8 cellular contexts compared by ENCODE assay signal in genomic region chr1:153671623-153672353, GRCh38. TPM values are rescaled to one million over a fixed set of nuclear protein-coding genes. Genes with fewer than 3 reads are reported as not detected.
DNase-seq lines count a peak whose midpoint lies in the region; ATAC-seq and TF ChIP-seq lines count a peak whose summit lies in the region.
"Not testable (repeated sequence)": the region's sequence is repeated elsewhere in the genome, so short reads cannot be mapped to it uniquely, and the experiment has no call there.

No MANE protein-coding gene starts in this region.

- H3K4me1 Mint-ChIP-seq in T-cell, result peaks cover 12 to 30% (median 27%) of the 10 kb centered on the region in 3 donors
- peaks cover 28% of the 10 kb centered on the region for H3K4me1 Mint-ChIP-seq in activated naive CD4-positive, alpha-beta T cell treated with anti-CD3 and anti-CD28 coated beads, Interleukin-2, amount 50 U/mL, for 24 hours

- not testable (repeated sequence) for H2BK5ac ChIP-seq in neuronal stem cell (ENCODE audit: low read length)

- not testable (repeated sequence) for H3K4ac ChIP-seq in neuronal stem cell (ENCODE audit: low read length)

- POLR2A ChIA-PET in T-cell (lab: Charles Lee), result interaction anchor here (0.6 to 1.5 kb wide), 7 partner anchors 19 to 320 kb away, joined by 3 to 4 read pairs (median 3); partner anchors contain the start of genes CHTOP (in 1 of the 2), GATAD2B (in 1 of the 2) and S100A6 (in 1 of the 2)

- H3K36me3 Mint-ChIP-seq in T-cell, result peaks cover 24% of the 10 kb centered on the region
- peaks cover 25% of the 10 kb centered on the region for H3K36me3 Mint-ChIP-seq in activated naive CD4-positive, alpha-beta T cell treated with anti-CD3 and anti-CD28 coated beads, Interleukin-2, amount 50 U/mL, for 24 hours

- H3K36me3 ChIP-seq in neuronal stem cell (replicated peaks in 1 of 2; ENCODE audit: control insufficient read depth in 2 of 2, insufficient read depth in 2 of 2, low read length in 2 of 2) (peaks cover 22 to 34% of the 10 kb centered on the region in 2 donors), thoracic aorta (peaks cover 23% of the 10 kb centered on the region)

- H2AFZ ChIP-seq in neuronal stem cell (ENCODE audit: low read length), result peak overlapping the region; percentile 86

- H3K4me3 ChIP-seq in neuronal stem cell (ENCODE audit: low read length in 2 of 2) (peak overlapping the region; percentile 62 to 88), thoracic aorta (peak overlapping the region; percentile 91)

- ATAC-seq in HG02678 (IDR thresholded peaks at IDR 0.05; ENCODE audit: unreplicated experiment) (peak; percentile 16), T-cell (replicated peaks in 1 of 4) (peak; percentile 32 to 43 (median 39)), thoracic aorta (ENCODE audit: insufficient number of reproducible peaks, low FRiP score, low read depth) (peak; percentile 52)

- not testable (repeated sequence) for H4K91ac ChIP-seq in neuronal stem cell (ENCODE audit: low read depth, low read length, poor library complexity)

- H2AK5ac ChIP-seq in neuronal stem cell (ENCODE audit: low read depth, low read length), result not testable (repeated sequence)

- H3K27me3 ChIP-seq in neuronal stem cell (ENCODE audit: control insufficient read depth in 3 of 3, insufficient read depth in 3 of 3, low read depth in 1 of 3, low read length in 3 of 3); thoracic aorta (replicated peaks; ENCODE audit: insufficient read depth): not testable (repeated sequence)

- not testable (repeated sequence) for H3K27me3 Mint-ChIP-seq in T-cell; activated naive CD4-positive, alpha-beta T cell treated with anti-CD3 and anti-CD28 coated beads, Interleukin-2, amount 50 U/mL, for 24 hours

- not testable (repeated sequence) for H3K23ac ChIP-seq in neuronal stem cell (ENCODE audit: low read depth, low read length, poor library complexity)

- H2BK12ac ChIP-seq in neuronal stem cell (ENCODE audit: low read length), result not testable (repeated sequence)

- not testable (repeated sequence) for H3K4me3 Mint-ChIP-seq in T-cell; activated naive CD4-positive, alpha-beta T cell treated with anti-CD3 and anti-CD28 coated beads, Interleukin-2, amount 50 U/mL, for 24 hours

- intact Hi-C loops in head of caudate nucleus (cut with DNase I), result loop anchor here (2.0 kb wide), 1 partner anchor 111 kb away; no protein-coding TSS in a partner anchor

- not testable (repeated sequence) for H3K18ac ChIP-seq in neuronal stem cell (ENCODE audit: low read length)

- CTCF ChIA-PET in T-cell (lab: Charles Lee), result interaction anchor here (0.6 to 1.0 kb wide), 4 partner anchors 8 to 136 kb away, joined by 3 to 6 read pairs (median 6); partner anchors contain the start of genes INTS3 (in 1 of the 2) and S100A6 (in 1 of the 2)

- H3K27ac Mint-ChIP-seq in T-cell, result peak overlapping the region in 1 of 2 donors; percentile 55
- H3K27ac Mint-ChIP-seq in activated naive CD4-positive, alpha-beta T cell treated with anti-CD3 and anti-CD28 coated beads, Interleukin-2, amount 50 U/mL, for 24 hours, result peak overlapping the region; percentile 81

- H4K8ac ChIP-seq in neuronal stem cell (ENCODE audit: low read depth, low read length), result not testable (repeated sequence)

- H3K14ac ChIP-seq in neuronal stem cell (ENCODE audit: low read length), result not testable (repeated sequence)

- not testable (repeated sequence) for TF ChIP-seq CTCF in thoracic aorta (IDR thresholded peaks at IDR 0.05)

- H3K9me3 Mint-ChIP-seq in T-cell; activated naive CD4-positive, alpha-beta T cell treated with anti-CD3 and anti-CD28 coated beads, Interleukin-2, amount 50 U/mL, for 24 hours: not testable (repeated sequence)

- not testable (repeated sequence) for H2BK15ac ChIP-seq in neuronal stem cell (ENCODE audit: low read length)

- WGBS in neuronal stem cell (ENCODE audit: extremely low coverage in 2 of 2, insufficient read length in 2 of 2, insufficient replicate concordance in 1 of 2), 2 donors, result no CpG with 5 or more reads among the region's 28 CpGs

- peak overlapping the region; percentile 42 for H3K4me2 ChIP-seq in neuronal stem cell (ENCODE audit: insufficient read depth, low read length, poor library complexity, severe bottlenecking)

- H3K4me1 ChIP-seq in neuronal stem cell (ENCODE audit: control insufficient read depth in 2 of 2, insufficient read depth in 1 of 2, low read depth in 1 of 2, low read length in 2 of 2), result not testable (repeated sequence)
- H3K4me1 ChIP-seq in thoracic aorta (ENCODE audit: control insufficient read depth in 1 of 2, low read depth in 2 of 2), result peaks cover 13 to 24% of the 10 kb centered on the region in 2 donors

- not testable (repeated sequence) for H3K9me3 ChIP-seq in neuronal stem cell (replicated peaks in 1 of 2; ENCODE audit: control insufficient read depth in 2 of 2, insufficient read depth in 1 of 2, low read depth in 1 of 2, low read length in 2 of 2); thoracic aorta

- H3K27ac ChIP-seq in neuronal stem cell (replicated peaks; ENCODE audit: low read length) (peak overlapping the region; percentile 73), thoracic aorta (peak overlapping the region; percentile 64 to 79)

- not testable (repeated sequence) for H3K9ac ChIP-seq in neuronal stem cell (ENCODE audit: low read depth, low read length, poor library complexity)

- DNase-seq in GF-D8 (lab: John Stamatoyannopoulos, UW) (peak; percentile 42), NCI-H1694 (lab: John Stamatoyannopoulos, UW) (peak; percentile 73), T-cell (peak in 26 of 34 experiments; percentile 10 to 55 (median 30)), head of caudate nucleus (peak in 33 of 42 donors; percentile 20 to 74 (median 41))
- not testable (repeated sequence) for DNase-seq in neuronal stem cell (ENCODE audit: low spot score); thoracic aorta (ENCODE audit: low spot score)

- not testable (repeated sequence) for H3K79me1 ChIP-seq in neuronal stem cell (ENCODE audit: low read depth, low read length)

- H2BK120ac ChIP-seq in neuronal stem cell (ENCODE audit: low read depth, low read length), result not testable (repeated sequence)

RNA-seq across cellular contexts. Expression of gene ILF2, which starts 1.0 kb away (rescaled TPM):
- 100 to 1,000 TPM in 2 of 5 donors, 10 to 100 TPM in 3; 86.6 to 137 (median 90.0) TPM for total RNA-seq in T-cell
- polyA plus RNA-seq in neuronal stem cell (2013, experiment 1 of 2), result 342 TPM
- 328 TPM for polyA plus RNA-seq in neuronal stem cell (2013, experiment 2 of 2)
- 10 to 100 TPM; 75.7 to 81.8 TPM for total RNA-seq in thoracic aorta

RNA-seq across cellular contexts. Expression of gene NPR1, which starts 6.7 kb away (rescaled TPM):
- total RNA-seq in T-cell (under 1 TPM in 3 of 5 donors, not detected in 2; 0.23 to 0.44 (median 0.35) TPM), thoracic aorta (100 to 1,000 TPM; 279 to 293 TPM)
- 0.74 TPM for polyA plus RNA-seq in neuronal stem cell (2013, experiment 1 of 2)
- 0.76 TPM for polyA plus RNA-seq in neuronal stem cell (2013, experiment 2 of 2)

RNA-seq across cellular contexts. Expression of gene SNAPIN, which starts 13.3 kb away (rescaled TPM):
- 10 to 100 TPM; 16.1 to 29.8 (median 26.6) TPM for total RNA-seq in T-cell
- polyA plus RNA-seq in neuronal stem cell (2013, experiment 1 of 2), result 50.9 TPM
- 51.1 TPM for polyA plus RNA-seq in neuronal stem cell (2013, experiment 2 of 2)
- 10 to 100 TPM; 37.9 to 41.6 TPM for total RNA-seq in thoracic aorta

RNA-seq across cellular contexts. Expression of gene CHTOP, which starts 37.9 kb away (rescaled TPM):
- total RNA-seq in T-cell (100 to 1,000 TPM in 3 of 5 donors, 10 to 100 TPM in 2; 76.7 to 131 (median 130) TPM), thoracic aorta (10 to 100 TPM; 39.0 to 78.0 TPM)
- polyA plus RNA-seq in neuronal stem cell (2013, experiment 1 of 2), result 77.4 TPM
- 76.9 TPM for polyA plus RNA-seq in neuronal stem cell (2013, experiment 2 of 2)

RNA-seq across cellular contexts. Expression of gene S100A1, which starts 43.6 kb away (rescaled TPM):
- total RNA-seq in T-cell, result not detected
- polyA plus RNA-seq in neuronal stem cell (2013, experiment 1 of 2), result 0.22 TPM
- polyA plus RNA-seq in neuronal stem cell (2013, experiment 2 of 2), result 0.12 TPM
- not detected for total RNA-seq in thoracic aorta

Comparison
In these comparisons a context has a peak if more than half of its experiments do, and no peak if none do; other contexts are left out.
1. RNA of gene NPR1, which starts 6.7 kb away (total RNA-seq): 279 to 293 TPM in thoracic aorta; 0.23 to 0.44 TPM in T-cell; every median in the first group is over 100 times any median in the second.
2. Peak in every context shown above with its lines, with median percentiles within 50 percentile points of each other: ATAC-seq.